1 cellular context compared by ENCODE assay signal in the genomic region with DNA sequence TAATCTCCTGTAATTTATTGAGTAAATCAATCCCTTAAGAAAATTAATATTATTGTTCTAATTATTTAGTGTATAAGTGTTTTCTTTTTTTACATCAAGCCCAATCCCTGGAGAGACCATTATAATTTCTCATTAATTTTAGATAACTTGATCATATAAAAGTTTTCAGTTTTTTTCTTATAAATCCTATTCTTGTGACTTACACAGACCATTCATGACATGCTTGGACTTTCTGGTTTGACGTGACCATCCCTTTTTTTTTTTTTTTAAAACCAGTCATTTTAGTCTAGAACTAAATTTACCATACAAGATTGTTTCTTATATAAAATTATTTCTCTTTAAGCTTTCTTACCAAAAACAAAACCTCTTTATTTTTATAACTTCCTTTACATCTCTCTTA.
TF ChIP-seq lines count a peak whose summit lies in the region.

No MANE protein-coding gene starts in this region.

TF ChIP-seq in GM23338, 12 proteins besides CTCF, POLR2A, EP300 and RAD21 (continued from another document):
- TF ChIP-seq, protein P1, sequence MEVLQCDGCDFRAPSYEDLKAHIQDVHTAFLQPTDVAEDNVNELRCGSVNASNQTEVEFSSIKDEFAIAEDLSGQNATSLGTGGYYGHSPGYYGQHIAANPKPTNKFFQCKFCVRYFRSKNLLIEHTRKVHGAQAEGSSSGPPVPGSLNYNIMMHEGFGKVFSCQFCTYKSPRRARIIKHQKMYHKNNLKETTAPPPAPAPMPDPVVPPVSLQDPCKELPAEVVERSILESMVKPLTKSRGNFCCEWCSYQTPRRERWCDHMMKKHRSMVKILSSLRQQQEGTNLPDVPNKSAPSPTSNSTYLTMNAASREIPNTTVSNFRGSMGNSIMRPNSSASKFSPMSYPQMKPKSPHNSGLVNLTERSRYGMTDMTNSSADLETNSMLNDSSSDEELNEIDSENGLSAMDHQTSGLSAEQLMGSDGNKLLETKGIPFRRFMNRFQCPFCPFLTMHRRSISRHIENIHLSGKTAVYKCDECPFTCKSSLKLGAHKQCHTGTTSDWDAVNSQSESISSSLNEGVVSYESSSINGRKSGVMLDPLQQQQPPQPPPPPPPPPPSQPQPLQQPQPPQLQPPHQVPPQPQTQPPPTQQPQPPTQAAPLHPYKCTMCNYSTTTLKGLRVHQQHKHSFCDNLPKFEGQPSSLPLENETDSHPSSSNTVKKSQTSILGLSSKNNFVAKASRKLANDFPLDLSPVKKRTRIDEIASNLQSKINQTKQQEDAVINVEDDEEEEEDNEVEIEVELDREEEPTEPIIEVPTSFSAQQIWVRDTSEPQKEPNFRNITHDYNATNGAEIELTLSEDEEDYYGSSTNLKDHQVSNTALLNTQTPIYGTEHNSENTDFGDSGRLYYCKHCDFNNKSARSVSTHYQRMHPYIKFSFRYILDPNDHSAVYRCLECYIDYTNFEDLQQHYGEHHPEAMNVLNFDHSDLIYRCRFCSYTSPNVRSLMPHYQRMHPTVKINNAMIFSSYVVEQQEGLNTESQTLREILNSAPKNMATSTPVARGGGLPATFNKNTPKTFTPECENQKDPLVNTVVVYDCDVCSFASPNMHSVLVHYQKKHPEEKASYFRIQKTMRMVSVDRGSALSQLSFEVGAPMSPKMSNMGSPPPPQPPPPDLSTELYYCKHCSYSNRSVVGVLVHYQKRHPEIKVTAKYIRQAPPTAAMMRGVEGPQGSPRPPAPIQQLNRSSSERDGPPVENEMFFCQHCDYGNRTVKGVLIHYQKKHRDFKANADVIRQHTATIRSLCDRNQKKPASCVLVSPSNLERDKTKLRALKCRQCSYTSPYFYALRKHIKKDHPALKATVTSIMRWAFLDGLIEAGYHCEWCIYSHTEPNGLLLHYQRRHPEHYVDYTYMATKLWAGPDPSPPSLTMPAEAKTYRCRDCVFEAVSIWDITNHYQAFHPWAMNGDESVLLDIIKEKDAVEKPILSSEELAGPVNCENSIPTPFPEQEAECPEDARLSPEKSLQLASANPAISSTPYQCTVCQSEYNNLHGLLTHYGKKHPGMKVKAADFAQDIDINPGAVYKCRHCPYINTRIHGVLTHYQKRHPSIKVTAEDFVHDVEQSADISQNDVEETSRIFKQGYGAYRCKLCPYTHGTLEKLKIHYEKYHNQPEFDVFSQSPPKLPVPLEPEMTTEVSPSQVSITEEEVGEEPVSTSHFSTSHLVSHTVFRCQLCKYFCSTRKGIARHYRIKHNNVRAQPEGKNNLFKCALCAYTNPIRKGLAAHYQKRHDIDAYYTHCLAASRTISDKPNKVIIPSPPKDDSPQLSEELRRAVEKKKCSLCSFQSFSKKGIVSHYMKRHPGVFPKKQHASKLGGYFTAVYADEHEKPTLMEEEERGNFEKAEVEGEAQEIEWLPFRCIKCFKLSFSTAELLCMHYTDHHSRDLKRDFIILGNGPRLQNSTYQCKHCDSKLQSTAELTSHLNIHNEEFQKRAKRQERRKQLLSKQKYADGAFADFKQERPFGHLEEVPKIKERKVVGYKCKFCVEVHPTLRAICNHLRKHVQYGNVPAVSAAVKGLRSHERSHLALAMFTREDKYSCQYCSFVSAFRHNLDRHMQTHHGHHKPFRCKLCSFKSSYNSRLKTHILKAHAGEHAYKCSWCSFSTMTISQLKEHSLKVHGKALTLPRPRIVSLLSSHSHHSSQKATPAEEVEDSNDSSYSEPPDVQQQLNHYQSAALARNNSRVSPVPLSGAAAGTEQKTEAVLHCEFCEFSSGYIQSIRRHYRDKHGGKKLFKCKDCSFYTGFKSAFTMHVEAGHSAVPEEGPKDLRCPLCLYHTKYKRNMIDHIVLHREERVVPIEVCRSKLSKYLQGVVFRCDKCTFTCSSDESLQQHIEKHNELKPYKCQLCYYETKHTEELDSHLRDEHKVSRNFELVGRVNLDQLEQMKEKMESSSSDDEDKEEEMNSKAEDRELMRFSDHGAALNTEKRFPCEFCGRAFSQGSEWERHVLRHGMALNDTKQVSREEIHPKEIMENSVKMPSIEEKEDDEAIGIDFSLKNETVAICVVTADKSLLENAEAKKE (CRISPR knock-in tag; IDR thresholded peaks at IDR 0.05) = no peak
- TF ChIP-seq, protein P2, sequence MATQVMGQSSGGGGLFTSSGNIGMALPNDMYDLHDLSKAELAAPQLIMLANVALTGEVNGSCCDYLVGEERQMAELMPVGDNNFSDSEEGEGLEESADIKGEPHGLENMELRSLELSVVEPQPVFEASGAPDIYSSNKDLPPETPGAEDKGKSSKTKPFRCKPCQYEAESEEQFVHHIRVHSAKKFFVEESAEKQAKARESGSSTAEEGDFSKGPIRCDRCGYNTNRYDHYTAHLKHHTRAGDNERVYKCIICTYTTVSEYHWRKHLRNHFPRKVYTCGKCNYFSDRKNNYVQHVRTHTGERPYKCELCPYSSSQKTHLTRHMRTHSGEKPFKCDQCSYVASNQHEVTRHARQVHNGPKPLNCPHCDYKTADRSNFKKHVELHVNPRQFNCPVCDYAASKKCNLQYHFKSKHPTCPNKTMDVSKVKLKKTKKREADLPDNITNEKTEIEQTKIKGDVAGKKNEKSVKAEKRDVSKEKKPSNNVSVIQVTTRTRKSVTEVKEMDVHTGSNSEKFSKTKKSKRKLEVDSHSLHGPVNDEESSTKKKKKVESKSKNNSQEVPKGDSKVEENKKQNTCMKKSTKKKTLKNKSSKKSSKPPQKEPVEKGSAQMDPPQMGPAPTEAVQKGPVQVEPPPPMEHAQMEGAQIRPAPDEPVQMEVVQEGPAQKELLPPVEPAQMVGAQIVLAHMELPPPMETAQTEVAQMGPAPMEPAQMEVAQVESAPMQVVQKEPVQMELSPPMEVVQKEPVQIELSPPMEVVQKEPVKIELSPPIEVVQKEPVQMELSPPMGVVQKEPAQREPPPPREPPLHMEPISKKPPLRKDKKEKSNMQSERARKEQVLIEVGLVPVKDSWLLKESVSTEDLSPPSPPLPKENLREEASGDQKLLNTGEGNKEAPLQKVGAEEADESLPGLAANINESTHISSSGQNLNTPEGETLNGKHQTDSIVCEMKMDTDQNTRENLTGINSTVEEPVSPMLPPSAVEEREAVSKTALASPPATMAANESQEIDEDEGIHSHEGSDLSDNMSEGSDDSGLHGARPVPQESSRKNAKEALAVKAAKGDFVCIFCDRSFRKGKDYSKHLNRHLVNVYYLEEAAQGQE (IDR thresholded peaks at IDR 0.05; ENCODE audit: unreplicated experiment) = no peak
- TF ChIP-seq, protein P3, sequence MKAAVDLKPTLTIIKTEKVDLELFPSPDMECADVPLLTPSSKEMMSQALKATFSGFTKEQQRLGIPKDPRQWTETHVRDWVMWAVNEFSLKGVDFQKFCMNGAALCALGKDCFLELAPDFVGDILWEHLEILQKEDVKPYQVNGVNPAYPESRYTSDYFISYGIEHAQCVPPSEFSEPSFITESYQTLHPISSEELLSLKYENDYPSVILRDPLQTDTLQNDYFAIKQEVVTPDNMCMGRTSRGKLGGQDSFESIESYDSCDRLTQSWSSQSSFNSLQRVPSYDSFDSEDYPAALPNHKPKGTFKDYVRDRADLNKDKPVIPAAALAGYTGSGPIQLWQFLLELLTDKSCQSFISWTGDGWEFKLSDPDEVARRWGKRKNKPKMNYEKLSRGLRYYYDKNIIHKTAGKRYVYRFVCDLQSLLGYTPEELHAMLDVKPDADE (IDR thresholded peaks at IDR 0.05) = no peak
- TF ChIP-seq POLR2AphosphoS5 (IDR thresholded peaks at IDR 0.05; ENCODE audit: low read depth) = no peak
